ENCODE assay signal across 17 cellular contexts in the genomic region with DNA sequence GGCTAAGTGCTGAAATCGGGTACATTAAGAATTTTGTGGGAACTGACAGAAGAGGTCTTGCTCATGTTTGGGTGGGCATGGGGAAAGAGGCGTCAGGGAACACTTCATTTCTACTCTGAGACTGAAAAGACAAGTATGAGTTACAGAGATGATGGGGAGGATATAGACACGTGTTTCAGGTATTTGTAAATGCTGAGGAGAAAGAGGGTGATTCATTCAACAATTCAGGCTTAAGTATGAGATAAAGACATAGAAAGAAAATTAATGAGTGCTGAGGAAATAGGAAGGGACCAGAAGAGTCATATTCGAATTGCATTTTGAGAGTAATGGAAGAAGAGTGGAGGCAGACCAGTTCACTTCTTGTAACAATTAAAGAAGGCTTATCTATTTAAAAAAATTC.
"Had no signal": no experiment of that assay in that cellular context is flagged by ENCODE, and none has a peak within 500 bp of the region (broad histone marks: within the 10 kb centered on the region; RNA-seq: fewer than 3 reads in every experiment).

No MANE protein-coding gene starts in this region.

- FAIRE-seq: keratinocyte, small intestine had no signal

- H3K27me3 ChIP-seq: body of pancreas, heart left ventricle, neutrophil, vagina had no signal

- H3K27ac ChIP-seq: body of pancreas, heart left ventricle, left ventricle myocardium inferior, neutrophil, vagina, VCaP had no signal

- DNase-seq: activated CD8-positive, alpha-beta memory T cell treated with anti-CD3 and anti-CD28 coated beads, Interleukin-2, amount 50 U/mL, for 4 hours; activated CD8-positive, alpha-beta T cell treated with anti-CD3 and anti-CD28 coated beads for 36 hours; activated naive CD4-positive, alpha-beta T cell treated with anti-CD3 and anti-CD28 coated beads, Interleukin-2, amount 10 ng/mL, durations not matched to agents 7 days and 5 days; body of pancreas; cerebellar nuclear complex; dermis blood vessel endothelial cell; endodermal cell; heart left ventricle; left ventricle myocardium inferior; right cardiac atrium; small intestine; T-cell; T1000 had no signal

- H3K9me3 ChIP-seq: body of pancreas, heart left ventricle, left ventricle myocardium inferior, neutrophil, vagina had no signal

- H3K36me3 ChIP-seq: left ventricle myocardium inferior, neutrophil, vagina had no signal

- H3K4me3 ChIP-seq: body of pancreas, heart left ventricle, left ventricle myocardium inferior, vagina had no signal

- ATAC-seq: activated CD8-positive, alpha-beta T cell treated with anti-CD3 and anti-CD28 coated beads for 36 hours; body of pancreas; heart left ventricle; right cardiac atrium; T-cell had no signal
